In genomic region chr1:237864338-237865244, GRCh38 we compare ENCODE assay signal across 8 cellular contexts. TPM values are rescaled to one million over a fixed set of nuclear protein-coding genes. Genes with fewer than 3 reads are reported as not detected.
DNase-seq lines count a peak whose midpoint lies in the region; ATAC-seq and TF ChIP-seq lines count a peak whose summit lies in the region.

No MANE protein-coding gene starts in this region.

- H3K4me3 ChIP-seq in Loucy (ENCODE audit: low read length, poor library complexity, severe bottlenecking) (no peak overlapping the region), right atrium auricular region (no peak overlapping the region), retinal pigment epithelial cell (ENCODE audit: low read length) (peak overlapping the region; percentile 35)

- H3K9me2 ChIP-seq in Loucy (replicated peaks; ENCODE audit: low read depth, low read length), result no peaks in the 10 kb centered on the region

- H3K27ac Mint-ChIP-seq in activated CD8-positive, alpha-beta T cell treated with anti-CD3 and anti-CD28 coated beads, Interleukin-2, amount 10 ng/mL, durations not matched to agents 7 days and 5 days, result no peak overlapping the region

- no peaks in the 10 kb centered on the region for H4K20me1 ChIP-seq in Loucy (ENCODE audit: insufficient read depth, low read length, poor library complexity, severe bottlenecking)

- H3K4me1 ChIP-seq in Loucy (ENCODE audit: insufficient read depth, low read length, poor library complexity, severe bottlenecking) (no peaks in the 10 kb centered on the region), right atrium auricular region (peaks cover 0 to 12% of the 10 kb centered on the region in 2 donors)

- no peak overlapping the region for H3K4me2 ChIP-seq in Loucy (ENCODE audit: low read depth, low read length, poor library complexity, severe bottlenecking)

- TF ChIP-seq CTCF in Loucy (conservative IDR thresholded peaks at IDR 0.05; ENCODE audit: low read length) (peak; percentile 35), right atrium auricular region (IDR thresholded peaks at IDR 0.05) (peak; percentile 83 to 91), retinal pigment epithelial cell (conservative IDR thresholded peaks at IDR 0.05; ENCODE audit: low read depth, low read length) (peak; percentile 100)

- CTCF ChIA-PET in activated CD8-positive, alpha-beta T cell treated with anti-CD3 and anti-CD28 coated beads, Interleukin-2, amount 10 ng/mL, durations not matched to agents 7 days and 5 days (lab: Charles Lee), result interaction anchor here (0.7 to 1.6 kb wide), 6 partner anchors 9 to 1117 kb away, joined by 3 to 7 read pairs (median 3); no protein-coding TSS in a partner anchor

- DNase-seq in NCI-H1694 treated with DMSO at 0.1 percent for 48 hours (lab: John Stamatoyannopoulos, UW) (peak; percentile 29), NCI-H1694 (lab: John Stamatoyannopoulos, UW) (no peak), right atrium auricular region (ENCODE audit: low spot score) (peak; percentile 73), retinal pigment epithelial cell (ENCODE audit: low read depth) (no peak), dermis blood vessel endothelial cell (no peak)
- DNase-seq in activated CD8-positive, alpha-beta T cell treated with anti-CD3 and anti-CD28 coated beads, Interleukin-2, amount 10 ng/mL, durations not matched to agents 7 days and 5 days, result peak; percentile 22

- no peaks in the 10 kb centered on the region for H3K36me3 Mint-ChIP-seq in activated CD8-positive, alpha-beta T cell treated with anti-CD3 and anti-CD28 coated beads, Interleukin-2, amount 10 ng/mL, durations not matched to agents 7 days and 5 days (ENCODE audit: low read depth)

- no peak overlapping the region for H3K27ac ChIP-seq in right atrium auricular region

- H3K4me1 Mint-ChIP-seq in activated CD8-positive, alpha-beta T cell treated with anti-CD3 and anti-CD28 coated beads, Interleukin-2, amount 10 ng/mL, durations not matched to agents 7 days and 5 days (ENCODE audit: low read depth), result peaks cover 2% of the 10 kb centered on the region

- H3K27me3 ChIP-seq in Loucy (ENCODE audit: insufficient read depth, low read length, poor library complexity, severe bottlenecking), result no peaks in the 10 kb centered on the region
- no peaks in the 10 kb centered on the region for H3K27me3 ChIP-seq in right atrium auricular region

- H3K36me3 ChIP-seq in Loucy (ENCODE audit: insufficient read depth, low read length) (no peaks in the 10 kb centered on the region), right atrium auricular region (no peaks in the 10 kb centered on the region)

- no peaks in the 10 kb centered on the region for H3F3A ChIP-seq in Loucy (ENCODE audit: low read depth)

- no peak overlapping the region for H2AFZ ChIP-seq in Loucy (ENCODE audit: low read length)

- H3K27me3 Mint-ChIP-seq in activated CD8-positive, alpha-beta T cell treated with anti-CD3 and anti-CD28 coated beads, Interleukin-2, amount 10 ng/mL, durations not matched to agents 7 days and 5 days (ENCODE audit: low read depth), result no peaks in the 10 kb centered on the region

- no peaks in the 10 kb centered on the region for H3K79me2 ChIP-seq in Loucy (ENCODE audit: insufficient read depth, low read length)

- no peak overlapping the region for H3K4me3 Mint-ChIP-seq in activated CD8-positive, alpha-beta T cell treated with anti-CD3 and anti-CD28 coated beads, Interleukin-2, amount 10 ng/mL, durations not matched to agents 7 days and 5 days

- ATAC-seq in GM21528 (IDR thresholded peaks at IDR 0.05; ENCODE audit: low FRiP score, unreplicated experiment), result peak; percentile 58
- no peak for ATAC-seq in activated CD8-positive, alpha-beta T cell treated with anti-CD3 and anti-CD28 coated beads, Interleukin-2, amount 10 ng/mL, durations not matched to agents 7 days and 5 days

- no peak overlapping the region for H3K9ac ChIP-seq in Loucy (ENCODE audit: low read depth, low read length, poor library complexity, severe bottlenecking)

- H3K9me3 Mint-ChIP-seq in activated CD8-positive, alpha-beta T cell treated with anti-CD3 and anti-CD28 coated beads, Interleukin-2, amount 10 ng/mL, durations not matched to agents 7 days and 5 days (ENCODE audit: insufficient read depth), result no peaks in the 10 kb centered on the region

- H3K9me3 ChIP-seq in Loucy (ENCODE audit: insufficient read depth, low read depth, low read length) (no peaks in the 10 kb centered on the region), right atrium auricular region (no peaks in the 10 kb centered on the region)

- POLR2A ChIA-PET in activated CD8-positive, alpha-beta T cell treated with anti-CD3 and anti-CD28 coated beads, Interleukin-2, amount 10 ng/mL, durations not matched to agents 7 days and 5 days (lab: Charles Lee), result no interaction called here

RNA-seq across cellular contexts. Expression of gene ZP4, which starts 26.1 kb away (rescaled TPM):
- not detected for total RNA-seq in activated CD8-positive, alpha-beta T cell treated with anti-CD3 and anti-CD28 coated beads, Interleukin-2, amount 10 ng/mL, durations not matched to agents 7 days and 5 days
- total RNA-seq in right atrium auricular region, result not detected
- not detected in 2 replicates for total RNA-seq in dermis blood vessel endothelial cell

Comparison
In these comparisons a context has a peak if more than half of its experiments do, and no peak if none do; other contexts are left out.
1. DNase-seq: peak in NCI-H1694 treated with DMSO at 0.1 percent for 48 hours (single experiment), activated CD8-positive, alpha-beta T cell treated with anti-CD3 and anti-CD28 coated beads, Interleukin-2, amount 10 ng/mL, durations not matched to agents 7 days and 5 days (single experiment) and right atrium auricular region (single experiment); none in NCI-H1694 (single experiment), retinal pigment epithelial cell (single experiment) and dermis blood vessel endothelial cell (single experiment).
2. CTCF ChIP-seq: peak in every context shown above with its lines; median percentile 100 in retinal pigment epithelial cell; 87 in right atrium auricular region; 35 in Loucy.